ENCODE assay signal across 1 cellular context in the genomic region with DNA sequence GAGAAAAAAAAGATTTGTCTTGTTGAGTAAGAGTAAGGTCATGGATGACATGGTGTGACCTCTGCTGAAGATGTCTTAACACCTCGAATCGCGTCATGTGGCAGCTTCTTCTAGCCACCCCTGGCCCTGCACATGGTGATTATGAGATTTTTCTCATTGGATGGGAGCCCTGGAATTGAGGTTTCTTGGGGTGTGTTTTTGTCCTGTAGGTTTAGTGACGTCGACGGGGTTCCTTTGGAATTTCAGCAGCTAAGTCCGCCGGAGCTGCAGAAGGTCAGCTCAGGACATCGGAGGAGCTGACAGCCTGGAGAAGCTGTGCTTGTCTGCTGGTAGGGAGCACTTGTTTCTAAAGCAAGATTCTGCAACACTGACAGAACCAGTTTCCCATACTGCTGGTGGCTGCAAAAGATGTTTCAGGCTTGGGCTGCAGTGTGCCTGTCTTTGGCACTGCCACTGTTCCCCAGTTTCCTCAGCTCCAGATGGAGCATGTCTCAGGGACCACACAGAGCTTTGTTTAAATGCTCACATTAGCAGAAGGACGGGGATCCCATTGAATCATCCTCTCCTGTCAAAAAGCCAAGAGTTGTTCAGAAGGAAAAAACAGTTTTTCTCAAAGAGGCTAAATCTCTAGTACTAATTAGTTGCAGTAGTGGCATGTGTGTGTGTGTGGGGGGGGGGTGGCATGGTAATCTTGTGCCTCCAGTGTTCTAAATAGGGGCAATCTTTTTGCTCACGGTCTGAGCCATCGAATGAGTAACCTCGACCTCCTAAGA.
A peak's percentile ranks its signal among the peaks of the same experiment; 100 is the strongest.
TF ChIP-seq lines count a peak whose summit lies in the region.

No MANE protein-coding gene starts in this region.

TF ChIP-seq in HepG2, 621 proteins besides CTCF, POLR2A, EP300 and RAD21:
- TF ChIP-seq GATA4 (IDR thresholded peaks at IDR 0.05; ENCODE audit: borderline replicate concordance, low read depth) (no peak), SYNCRIP (IDR thresholded peaks at IDR 0.05; ENCODE audit: insufficient read depth, low read depth, low read length) (no peak), CREB1 (IDR thresholded peaks at IDR 0.05) (peak; percentile 24; the same call in 1 of the 2 replicates), CREB1 (CRISPR knock-in tag; IDR thresholded peaks at IDR 0.05) (no peak)
- TF ChIP-seq, protein P1, sequence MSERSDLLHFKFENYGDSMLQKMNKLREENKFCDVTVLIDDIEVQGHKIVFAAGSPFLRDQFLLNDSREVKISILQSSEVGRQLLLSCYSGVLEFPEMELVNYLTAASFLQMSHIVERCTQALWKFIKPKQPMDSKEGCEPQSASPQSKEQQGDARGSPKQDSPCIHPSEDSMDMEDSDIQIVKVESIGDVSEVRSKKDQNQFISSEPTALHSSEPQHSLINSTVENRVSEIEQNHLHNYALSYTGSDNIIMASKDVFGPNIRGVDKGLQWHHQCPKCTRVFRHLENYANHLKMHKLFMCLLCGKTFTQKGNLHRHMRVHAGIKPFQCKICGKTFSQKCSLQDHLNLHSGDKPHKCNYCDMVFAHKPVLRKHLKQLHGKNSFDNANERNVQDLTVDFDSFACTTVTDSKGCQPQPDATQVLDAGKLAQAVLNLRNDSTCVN (CRISPR knock-in tag; IDR thresholded peaks at IDR 0.05; ENCODE audit: borderline replicate concordance): no peak
TF ChIP-seq in HepG2: peak in this region for 1.
